8 cellular contexts compared by ENCODE assay signal in genomic region chr20:38222231-38222922, GRCh38. TPM values are rescaled to one million over a fixed set of nuclear protein-coding genes. Genes with fewer than 3 reads are reported as not detected.
DNase-seq lines count a peak whose midpoint lies in the region; ATAC-seq and TF ChIP-seq lines count a peak whose summit lies in the region.

No MANE protein-coding gene starts in this region.

- intact Hi-C loops in heart right ventricle (cut with DNase I), result loop anchor here (2.0 to 10.0 kb wide), 13 partner anchors 50 to 660 kb away; partner anchors contain the start of genes TGM2 (in 5 of the 10) and VSTM2L (in 1 of the 10)
- intact Hi-C loops in sciatic nerve (cut with DNase I), result loop anchor here (10.0 kb wide), 1 partner anchor 192 kb away; no protein-coding TSS in a partner anchor

- H3K27me3 Mint-ChIP-seq in activated naive CD8-positive, alpha-beta T cell treated with anti-CD3 and anti-CD28 coated beads, Interleukin-2, amount 50 U/mL, for 24 hours, result peaks cover 8% of the 10 kb centered on the region

- no peak overlapping the region for H3K4me3 Mint-ChIP-seq in activated naive CD8-positive, alpha-beta T cell treated with anti-CD3 and anti-CD28 coated beads, Interleukin-2, amount 50 U/mL, for 24 hours

- WGBS in heart right ventricle, 2 donors, result 56% methylated on average over 12 of the region's 12 CpGs

- no peaks in the 10 kb centered on the region for H3K9me3 ChIP-seq in heart right ventricle

- no peaks in the 10 kb centered on the region for H3K27me3 ChIP-seq in heart right ventricle

- no peak overlapping the region for H3K27ac ChIP-seq in heart right ventricle

- no peaks in the 10 kb centered on the region for H3K9me3 Mint-ChIP-seq in activated naive CD8-positive, alpha-beta T cell treated with anti-CD3 and anti-CD28 coated beads, Interleukin-2, amount 50 U/mL, for 24 hours

- H3K27ac Mint-ChIP-seq in activated naive CD8-positive, alpha-beta T cell treated with anti-CD3 and anti-CD28 coated beads, Interleukin-2, amount 50 U/mL, for 24 hours, result no peak overlapping the region

- no peaks in the 10 kb centered on the region for H3K4me1 Mint-ChIP-seq in activated naive CD8-positive, alpha-beta T cell treated with anti-CD3 and anti-CD28 coated beads, Interleukin-2, amount 50 U/mL, for 24 hours

- TF ChIP-seq CTCF in heart right ventricle (IDR thresholded peaks at IDR 0.05), result peak; percentile 81 to 93 (median 91)

- peak; percentile 27 for DNase-seq in DMS53 treated with DMSO at 0.1 percent for 48 hours (lab: John Stamatoyannopoulos, UW; ENCODE audit: unreplicated experiment)
- DNase-seq in Jurkat, Clone E6-1 (ENCODE audit: low read depth, low spot score), result peak; percentile 21
- DNase-seq in SKM-1 (lab: John Stamatoyannopoulos, UW; ENCODE audit: unreplicated experiment), result peak; percentile 19
- DNase-seq in activated naive CD8-positive, alpha-beta T cell treated with anti-CD3 and anti-CD28 coated beads, Interleukin-2, amount 50 U/mL, for 24 hours, result peak; percentile 71
- DNase-seq in heart right ventricle, result peak; percentile 57 to 65
- peak; percentile 86 for DNase-seq in sciatic nerve (ENCODE audit: low spot score)
- no peak for DNase-seq in NCI-H1048 (lab: John Stamatoyannopoulos, UW)
- no peak for DNase-seq in NCI-H187 treated with DMSO at 0.1 percent for 48 hours (lab: John Stamatoyannopoulos, UW)

- H3K36me3 Mint-ChIP-seq in activated naive CD8-positive, alpha-beta T cell treated with anti-CD3 and anti-CD28 coated beads, Interleukin-2, amount 50 U/mL, for 24 hours (ENCODE audit: low read depth), result no peaks in the 10 kb centered on the region

- H3K4me3 ChIP-seq in Jurkat, Clone E6-1 (ENCODE audit: low read length), result no peak overlapping the region
- no peak overlapping the region for H3K4me3 ChIP-seq in heart right ventricle

- no peak for ATAC-seq in activated naive CD8-positive, alpha-beta T cell treated with anti-CD3 and anti-CD28 coated beads, Interleukin-2, amount 50 U/mL, for 24 hours
- peak in 7 of 8 donors; percentile 14 to 59 (median 34) for ATAC-seq in heart right ventricle
- ATAC-seq in sciatic nerve, result peak; percentile 37

- peaks cover 0 to 18% (median 3%) of the 10 kb centered on the region in 9 donors for H3K4me1 ChIP-seq in heart right ventricle

- peaks cover 0 to 7% (median 0%) of the 10 kb centered on the region in 9 donors for H3K36me3 ChIP-seq in heart right ventricle

RNA-seq across cellular contexts. Expression of gene KIAA1755, which starts 38.2 kb away (rescaled TPM):
- polyA plus RNA-seq in Jurkat, Clone E6-1 (2012; ENCODE audit: insufficient read depth, insufficient read length), result not detected
- 1 to 10 TPM; 2.7 to 7.7 (median 5.2) TPM for total RNA-seq in heart right ventricle
- polyA plus RNA-seq in heart right ventricle, result 1 to 10 TPM; 2.9 to 6.2 TPM
- 56.0 TPM for total RNA-seq in sciatic nerve

RNA-seq across cellular contexts. Expression of gene TGM2, which starts 57.3 kb away (rescaled TPM):
- not detected for polyA plus RNA-seq in Jurkat, Clone E6-1 (2012; ENCODE audit: insufficient read depth, insufficient read length)
- 100 to 1,000 TPM; 279 to 993 (median 472) TPM for total RNA-seq in heart right ventricle
- 100 to 1,000 TPM; 146 to 475 TPM for polyA plus RNA-seq in heart right ventricle
- 70.3 TPM for total RNA-seq in sciatic nerve

Comparison
In these comparisons a context has a peak if more than half of its experiments do, and no peak if none do; other contexts are left out.
1. DNase-seq: peak in DMS53 treated with DMSO at 0.1 percent for 48 hours (single experiment), Jurkat, Clone E6-1 (single experiment), SKM-1 (single experiment), activated naive CD8-positive, alpha-beta T cell treated with anti-CD3 and anti-CD28 coated beads, Interleukin-2, amount 50 U/mL, for 24 hours (single experiment), heart right ventricle (2 of 2) and sciatic nerve (single experiment); none in NCI-H1048 (single experiment) and NCI-H187 treated with DMSO at 0.1 percent for 48 hours (single experiment).